ENCODE assay signal across 8 cellular contexts in the genomic region with DNA sequence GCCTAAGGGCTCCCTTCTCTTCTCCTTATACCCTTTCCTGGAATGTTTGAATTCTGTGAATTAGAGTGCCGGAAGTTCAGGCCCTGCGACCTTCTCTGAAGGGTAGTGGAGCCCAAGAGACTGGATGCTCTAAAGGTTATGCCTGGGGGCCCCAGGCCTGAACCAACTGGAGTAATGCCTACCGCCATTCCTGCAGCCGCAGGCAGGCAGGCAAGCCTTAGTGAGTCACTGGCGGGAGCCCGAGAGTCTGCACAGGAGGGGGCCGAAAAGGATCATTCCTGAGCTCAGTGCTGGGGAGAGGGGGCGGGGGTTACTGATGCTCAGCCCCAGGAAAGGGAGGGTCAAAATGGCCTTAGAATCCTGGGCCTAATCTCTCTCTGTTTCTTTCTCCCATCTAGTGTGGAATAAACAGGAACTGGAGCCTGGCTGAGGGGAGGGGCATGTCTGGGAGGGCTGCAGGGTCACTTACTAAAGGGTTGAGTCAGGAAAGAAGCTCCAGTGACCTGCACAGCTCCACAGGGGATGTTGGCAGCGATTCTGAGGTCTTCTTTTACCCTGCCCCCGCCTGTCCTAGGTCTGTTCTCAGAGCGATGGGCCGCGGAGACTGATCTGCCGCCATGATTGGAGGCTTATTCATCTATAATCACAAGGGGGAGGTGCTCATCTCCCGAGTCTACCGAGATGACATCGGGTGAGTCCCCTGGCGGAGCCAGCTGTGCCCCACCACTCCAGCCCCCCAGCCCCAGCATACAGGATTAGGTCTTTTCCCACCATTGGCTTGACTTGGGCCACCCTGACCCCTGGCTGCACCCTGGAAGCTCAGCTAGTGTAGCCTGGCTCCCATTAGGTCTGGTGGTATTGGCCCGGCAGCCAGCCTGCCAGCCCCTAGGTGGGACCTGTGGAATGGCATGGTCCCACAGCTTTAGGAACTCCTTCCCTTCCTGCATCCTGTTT. TPM values are rescaled to one million over a fixed set of nuclear protein-coding genes. Genes with fewer than 3 reads are reported as not detected.
A peak's percentile ranks its signal among the peaks of the same experiment; 100 is the strongest.
DNase-seq lines count a peak whose midpoint lies in the region; ATAC-seq, FAIRE-seq and TF ChIP-seq lines count a peak whose summit lies in the region.

No MANE protein-coding gene starts in this region.

- peak overlapping the region; percentile 96 for H3K4me3 ChIP-seq in ACC112 (ENCODE audit: low read depth, low read length)
- H3K4me3 ChIP-seq in SK-N-MC: peak overlapping the region; percentile 97
- peak overlapping the region; percentile 73 for H3K4me3 ChIP-seq in endocrine pancreas (ENCODE audit: control insufficient read depth, insufficient read depth, low read length)
- peak overlapping the region; percentile 6 for H3K4me3 ChIP-seq in thymus (ENCODE audit: low read length)

- peaks cover 66% of the 10 kb centered on the region for H3K79me2 ChIP-seq in ACC112 (ENCODE audit: control insufficient read depth, insufficient read depth, low read length, unreplicated experiment)

- peak; percentile 88 for FAIRE-seq in H54 (lab: Jason Lieb, UNC)

- peaks cover 45% of the 10 kb centered on the region for H3K36me3 ChIP-seq in ACC112 (ENCODE audit: insufficient read depth, low read length)
- peaks cover 57% of the 10 kb centered on the region for H3K36me3 ChIP-seq in SK-N-MC (ENCODE audit: insufficient read depth, low read length)
- peaks cover 6% of the 10 kb centered on the region for H3K36me3 ChIP-seq in endocrine pancreas (ENCODE audit: control insufficient read depth, insufficient read depth, low read length)
- peaks cover 46% of the 10 kb centered on the region for H3K36me3 ChIP-seq in thymus (ENCODE audit: control insufficient read depth, insufficient read depth)

- H3K9me3 ChIP-seq in SK-N-MC (ENCODE audit: low read depth, low read length) (no peaks in the 10 kb centered on the region), endocrine pancreas (ENCODE audit: control insufficient read depth, low read length) (no peaks in the 10 kb centered on the region), thymus (ENCODE audit: control insufficient read depth) (no peaks in the 10 kb centered on the region)

- 85% methylated on average over 19 of the region's 19 CpGs for WGBS in thymus

- peak; percentile 96 for DNase-seq in H54 (ENCODE audit: insufficient read length, low spot score)
- no peak for DNase-seq in SK-N-MC (ENCODE audit: low read depth, low spot score)
- peak; percentile 55 for DNase-seq in medulla oblongata (ENCODE audit: extremely low spot score)

- peak; percentile 56 for TF ChIP-seq POLR2A in H54 (IDR thresholded peaks at IDR 0.05; ENCODE audit: low read depth, low read length)

- H3K27me3 ChIP-seq in ACC112 (ENCODE audit: insufficient read depth, low read length) (no peaks in the 10 kb centered on the region), endocrine pancreas (ENCODE audit: control insufficient read depth, insufficient read depth, low read length) (no peaks in the 10 kb centered on the region), thymus (ENCODE audit: control insufficient read depth, insufficient read depth) (no peaks in the 10 kb centered on the region)

- H3K4me1 ChIP-seq in ACC112 (ENCODE audit: control insufficient read depth, insufficient read depth, low read length, unreplicated experiment) (peaks cover 64% of the 10 kb centered on the region), endocrine pancreas (ENCODE audit: control insufficient read depth, insufficient read depth, low read length) (no peaks in the 10 kb centered on the region), thymus (ENCODE audit: control insufficient read depth, insufficient read depth, low read length) (peaks cover 16% of the 10 kb centered on the region)

- no peak for ATAC-seq in GM19023 (IDR thresholded peaks at IDR 0.05; ENCODE audit: unreplicated experiment)
- no peak for ATAC-seq in HG02840 (IDR thresholded peaks at IDR 0.05; ENCODE audit: low FRiP score, unreplicated experiment)

- H2AFZ ChIP-seq in ACC112 (ENCODE audit: low read length, unreplicated experiment): no peak overlapping the region

- H3K9ac ChIP-seq in SK-N-MC (ENCODE audit: insufficient read length) (peak overlapping the region; percentile 92), endocrine pancreas (ENCODE audit: control insufficient read depth, insufficient read depth, low read length) (peak overlapping the region; percentile 23)

- H3K27ac ChIP-seq in ACC112 (ENCODE audit: low read depth, low read length) (peak overlapping the region; percentile 85), SK-N-MC (peak overlapping the region; percentile 89), thymus (ENCODE audit: low read depth) (peak overlapping the region; percentile 46)

RNA-seq across cellular contexts. Expression of gene AP2M1, which starts 2.0 kb away (rescaled TPM):
- 165 TPM for polyA plus RNA-seq in thymus

RNA-seq across cellular contexts. Expression of gene ABCF3, which starts 9.3 kb away (rescaled TPM):
- polyA plus RNA-seq in thymus: 60.6 TPM

RNA-seq across cellular contexts. Expression of gene DVL3, which starts 21.5 kb away (rescaled TPM):
- 26.0 TPM for polyA plus RNA-seq in thymus

RNA-seq across cellular contexts. Expression of gene EIF2B5, which starts 41.5 kb away (rescaled TPM):
- polyA plus RNA-seq in thymus: 47.3 TPM

RNA-seq across cellular contexts. Expression of gene VWA5B2, which starts 52.7 kb away (rescaled TPM):
- 0.23 TPM for polyA plus RNA-seq in thymus

Comparison
In these comparisons a context has a peak if more than half of its experiments do, and no peak if none do; other contexts are left out.
1. H3K4me3 ChIP-seq: peak in every context shown above with its lines; median percentile 97 in SK-N-MC; 96 in ACC112; 73 in endocrine pancreas; 6 in thymus.